ENCODE assay signal across 21 cellular contexts in genomic region chr1:44905276-44905675, GRCh38.
"Had no signal": no experiment of that assay in that cellular context is flagged by ENCODE, and none has a peak within 500 bp of the region (broad histone marks: within the 10 kb centered on the region; RNA-seq: fewer than 3 reads in every experiment).

No MANE protein-coding gene starts in this region.

- H3K4me3 ChIP-seq: dorsolateral prefrontal cortex, hepatocyte, mucosa of descending colon, sigmoid colon, skin epidermis had no signal

- H3K36me3 ChIP-seq: neutrophil, sigmoid colon had no signal

- FAIRE-seq: endometrium had no signal

- H3K9me3 ChIP-seq: mucosa of descending colon, neutrophil, sigmoid colon had no signal

- DNase-seq: central memory CD4-positive, alpha-beta T cell; cortex of kidney; dorsolateral prefrontal cortex; effector CD8-positive, alpha-beta T cell; foreskin keratinocyte; head of caudate nucleus; left colon; mucosa of descending colon; naive thymus-derived CD8-positive, alpha-beta T cell; posterior cingulate gyrus; sigmoid colon; stimulated activated CD4-positive, alpha-beta T cell treated with anti-CD3 and anti-CD28 coated beads, Interleukin-2, amount 100 ng/mL, for 24 hours; stimulated activated CD4-positive, alpha-beta T cell treated with anti-CD3 and anti-CD28 coated beads, Interleukin-4, amount 100 ng/mL, for 4 hours; stimulated activated naive B cell treated with anti-CD40 and anti-IgM and Interleukin-4, amounts not matched to agents 10 μg/mL and 1 μg/mL and 100 μg/mL, for 72 hours; stimulated activated naive CD8-positive, alpha-beta T cell treated with anti-CD3 and anti-CD28 coated beads, Interleukin-15, amount 100 ng/mL, for 72 hours; trophoblast cell had no signal

- H2AFZ ChIP-seq: hepatocyte had no signal

- H3K27me3 Mint-ChIP-seq: naive thymus-derived CD8-positive, alpha-beta T cell; stimulated activated naive B cell treated with anti-CD40 and anti-IgM and Interleukin-4, amounts not matched to agents 10 μg/mL and 1 μg/mL and 100 μg/mL, for 72 hours; stimulated activated naive CD8-positive, alpha-beta T cell treated with anti-CD3 and anti-CD28 coated beads, Interleukin-15, amount 100 ng/mL, for 72 hours had no signal

- H3K9me3 Mint-ChIP-seq: naive thymus-derived CD8-positive, alpha-beta T cell; stimulated activated naive B cell treated with anti-CD40 and anti-IgM and Interleukin-4, amounts not matched to agents 10 μg/mL and 1 μg/mL and 100 μg/mL, for 72 hours; stimulated activated naive CD8-positive, alpha-beta T cell treated with anti-CD3 and anti-CD28 coated beads, Interleukin-15, amount 100 ng/mL, for 72 hours had no signal

- H3K27ac ChIP-seq: dorsolateral prefrontal cortex, epithelial cell of prostate, foreskin keratinocyte, hepatocyte, neutrophil, sigmoid colon, skin epidermis had no signal

- H3K79me2 ChIP-seq: hepatocyte had no signal

- H3K27me3 ChIP-seq: dorsolateral prefrontal cortex, foreskin keratinocyte, hepatocyte, neutrophil, sigmoid colon had no signal

- H3K27ac Mint-ChIP-seq: naive thymus-derived CD8-positive, alpha-beta T cell; stimulated activated naive B cell treated with anti-CD40 and anti-IgM and Interleukin-4, amounts not matched to agents 10 μg/mL and 1 μg/mL and 100 μg/mL, for 72 hours had no signal

- H3K4me1 Mint-ChIP-seq: stimulated activated naive B cell treated with anti-CD40 and anti-IgM and Interleukin-4, amounts not matched to agents 10 μg/mL and 1 μg/mL and 100 μg/mL, for 72 hours; stimulated activated naive CD8-positive, alpha-beta T cell treated with anti-CD3 and anti-CD28 coated beads, Interleukin-15, amount 100 ng/mL, for 72 hours had no signal

- H3K4me3 Mint-ChIP-seq: naive thymus-derived CD8-positive, alpha-beta T cell; stimulated activated naive B cell treated with anti-CD40 and anti-IgM and Interleukin-4, amounts not matched to agents 10 μg/mL and 1 μg/mL and 100 μg/mL, for 72 hours; stimulated activated naive CD8-positive, alpha-beta T cell treated with anti-CD3 and anti-CD28 coated beads, Interleukin-15, amount 100 ng/mL, for 72 hours had no signal

- H3K4me1 ChIP-seq: foreskin keratinocyte, sigmoid colon had no signal

- ATAC-seq: foreskin keratinocyte; left colon; mucosa of descending colon; naive thymus-derived CD8-positive, alpha-beta T cell; stimulated activated naive B cell treated with anti-CD40 and anti-IgM and Interleukin-4, amounts not matched to agents 10 μg/mL and 1 μg/mL and 100 μg/mL, for 72 hours; stimulated activated naive CD8-positive, alpha-beta T cell treated with anti-CD3 and anti-CD28 coated beads, Interleukin-15, amount 100 ng/mL, for 72 hours had no signal

- H3K4me2 ChIP-seq: hepatocyte had no signal
